ENCODE assay signal across 17 cellular contexts in genomic region chr13:41127746-41128145, GRCh38.
"Had no signal": no experiment of that assay in that cellular context is flagged by ENCODE, and none has a peak within 500 bp of the region (broad histone marks: within the 10 kb centered on the region; RNA-seq: fewer than 3 reads in every experiment).

No MANE protein-coding gene starts in this region.

- DNase-seq: activated CD4-positive, alpha-beta T cell treated with anti-CD3 and anti-CD28 coated beads, Interleukin-2, amount 10 ng/mL, durations not matched to agents 7 days and 5 days; activated CD8-positive, alpha-beta memory T cell treated with anti-CD3 and anti-CD28 coated beads, Interleukin-2, amount 50 U/mL, for 4 hours; activated CD8-positive, alpha-beta T cell treated with anti-CD3 and anti-CD28 coated beads, Interleukin-2, amount 10 ng/mL, durations not matched to agents 7 days and 5 days; activated naive CD4-positive, alpha-beta T cell treated with anti-CD3 and anti-CD28 coated beads for 36 hours; activated T-cell treated with anti-CD3 and anti-CD28 coated beads, Interleukin-2, amount 50 U/mL, for 4 hours; effector CD4-positive, alpha-beta T cell; esophagus squamous epithelium; foreskin keratinocyte; glutamatergic neuron; nephron progenitor cell; occipital lobe; retina; stimulated activated naive B cell treated with anti-CD40 and anti-IgM and Interleukin-4, amounts not matched to agents 10 μg/mL and 1 μg/mL and 100 μg/mL, for 72 hours; T1000; thyroid gland had no signal

- H3K27me3 Mint-ChIP-seq: activated CD4-positive, alpha-beta T cell treated with anti-CD3 and anti-CD28 coated beads, Interleukin-2, amount 10 ng/mL, durations not matched to agents 7 days and 5 days; stimulated activated naive B cell treated with anti-CD40 and anti-IgM and Interleukin-4, amounts not matched to agents 10 μg/mL and 1 μg/mL and 100 μg/mL, for 72 hours had no signal

- H3K4me3 Mint-ChIP-seq: activated CD4-positive, alpha-beta T cell treated with anti-CD3 and anti-CD28 coated beads, Interleukin-2, amount 10 ng/mL, durations not matched to agents 7 days and 5 days; activated CD8-positive, alpha-beta T cell treated with anti-CD3 and anti-CD28 coated beads, Interleukin-2, amount 10 ng/mL, durations not matched to agents 7 days and 5 days; activated naive CD4-positive, alpha-beta T cell treated with anti-CD3 and anti-CD28 coated beads for 36 hours; activated T-cell treated with anti-CD3 and anti-CD28 coated beads, Interleukin-2, amount 50 U/mL, for 4 hours; mesothelial cell of epicardium; nephron progenitor cell; stimulated activated naive B cell treated with anti-CD40 and anti-IgM and Interleukin-4, amounts not matched to agents 10 μg/mL and 1 μg/mL and 100 μg/mL, for 72 hours had no signal

- H3K4me3 ChIP-seq: esophagus squamous epithelium, thyroid gland had no signal

- ATAC-seq: activated CD4-positive, CD25-positive, alpha-beta regulatory T cell treated with anti-CD3 and anti-CD28 coated beads, Interleukin-2, amount 50 U/mL, for 24 hours; activated CD8-positive, alpha-beta T cell treated with anti-CD3 and anti-CD28 coated beads, Interleukin-2, amount 10 ng/mL, durations not matched to agents 7 days and 5 days; activated T-cell treated with anti-CD3 and anti-CD28 coated beads, Interleukin-2, amount 50 U/mL, for 4 hours; foreskin keratinocyte; stimulated activated naive B cell treated with anti-CD40 and anti-IgM and Interleukin-4, amounts not matched to agents 10 μg/mL and 1 μg/mL and 100 μg/mL, for 72 hours had no signal

- H3K27ac Mint-ChIP-seq: activated CD4-positive, alpha-beta T cell treated with anti-CD3 and anti-CD28 coated beads, Interleukin-2, amount 10 ng/mL, durations not matched to agents 7 days and 5 days; activated CD8-positive, alpha-beta T cell treated with anti-CD3 and anti-CD28 coated beads, Interleukin-2, amount 10 ng/mL, durations not matched to agents 7 days and 5 days; activated naive CD4-positive, alpha-beta T cell treated with anti-CD3 and anti-CD28 coated beads for 36 hours; mesothelial cell of epicardium; nephron progenitor cell; stimulated activated naive B cell treated with anti-CD40 and anti-IgM and Interleukin-4, amounts not matched to agents 10 μg/mL and 1 μg/mL and 100 μg/mL, for 72 hours had no signal

- H3K9me3 Mint-ChIP-seq: activated CD4-positive, alpha-beta T cell treated with anti-CD3 and anti-CD28 coated beads, Interleukin-2, amount 10 ng/mL, durations not matched to agents 7 days and 5 days; activated T-cell treated with anti-CD3 and anti-CD28 coated beads, Interleukin-2, amount 50 U/mL, for 4 hours had no signal
